Comparison of ENCODE assay signal across 6 cellular contexts in the genomic region with DNA sequence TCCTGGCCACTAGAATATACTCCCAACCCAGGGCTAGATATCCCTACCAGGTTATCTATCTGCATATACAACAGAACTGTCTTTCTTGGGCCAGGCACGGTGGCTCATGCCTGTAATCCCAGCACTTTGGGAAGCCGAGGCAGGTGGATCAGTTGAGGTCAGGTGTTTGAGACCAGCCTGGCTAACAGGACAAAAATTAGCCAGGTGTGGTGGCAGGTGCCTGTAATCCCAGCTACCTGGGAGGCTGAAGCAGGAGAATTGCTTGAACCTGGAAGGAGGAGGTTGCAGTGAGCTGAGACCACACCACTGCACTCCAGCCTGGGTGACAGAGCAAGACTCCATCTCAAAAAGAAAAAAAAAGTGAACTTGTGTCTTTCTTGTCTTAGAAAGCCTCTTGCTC. TPM values are rescaled to one million over a fixed set of nuclear protein-coding genes. Genes with fewer than 3 reads are reported as not detected.
"Had no signal": no experiment of that assay in that cellular context is flagged by ENCODE, and none has a peak within 500 bp of the region (broad histone marks: within the 10 kb centered on the region; RNA-seq: fewer than 3 reads in every experiment).

No MANE protein-coding gene starts in this region.

RNA-seq across cellular contexts. Expression of a gene that starts 9.6 kb away (rescaled TPM):
- total RNA-seq: HepG2, HT-29, HT1080, IMR-90, K562 had no signal
- polyA plus RNA-seq: HepG2, IgD-negative memory B cell, IMR-90, K562 had no signal
